ENCODE assay signal across 8 cellular contexts in the genomic region with DNA sequence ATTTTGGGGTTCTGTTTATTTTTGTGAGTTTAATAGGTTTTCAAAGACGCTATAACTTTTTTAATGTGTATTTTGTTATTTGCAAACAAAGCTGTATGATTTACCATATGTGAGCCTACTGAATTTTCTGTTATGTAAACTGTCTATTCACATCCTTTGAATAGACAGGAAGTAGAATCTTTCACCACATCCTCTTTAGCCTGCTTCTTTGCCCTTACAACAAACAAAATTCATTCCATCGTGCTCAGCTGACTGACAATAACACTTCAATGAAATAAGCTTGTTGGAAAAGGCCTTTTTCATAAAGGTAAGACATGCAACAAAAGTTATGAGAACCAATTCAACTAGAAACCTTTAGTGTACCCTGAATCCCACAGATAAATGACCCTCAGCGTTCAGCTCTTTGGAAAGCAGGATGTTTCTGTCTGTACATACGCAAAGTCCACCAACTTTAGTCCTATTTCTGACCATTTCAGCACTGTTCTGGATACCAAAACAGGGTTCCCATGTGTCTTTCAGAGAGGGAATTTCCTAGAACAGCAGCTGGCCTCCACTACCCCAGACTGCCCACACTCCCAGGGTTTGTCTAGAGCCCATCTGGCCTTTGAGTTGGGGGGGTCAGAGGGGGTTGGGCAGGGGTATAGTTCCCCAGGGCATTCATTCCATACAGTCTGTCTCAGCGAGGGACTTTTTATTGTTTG.
A peak's percentile ranks its signal among the peaks of the same experiment; 100 is the strongest.
DNase-seq lines count a peak whose midpoint lies in the region; ATAC-seq and TF ChIP-seq lines count a peak whose summit lies in the region.
"Had no signal": no experiment of that assay in that cellular context is flagged by ENCODE, and none has a peak within 500 bp of the region (broad histone marks: within the 10 kb centered on the region; RNA-seq: fewer than 3 reads in every experiment).

No MANE protein-coding gene starts in this region.

- H3K27me3 Mint-ChIP-seq in nephron progenitor cell (ENCODE audit: low read depth, poor library complexity): no peaks in the 10 kb centered on the region

- peak overlapping the region; percentile 80 for H3K27ac ChIP-seq in HL-60 (replicated peaks)

- TF ChIP-seq CTCF in HL-60 (IDR thresholded peaks at IDR 0.05; ENCODE audit: insufficient read depth, low read length) (no peak), cardiac fibroblast (IDR thresholded peaks at IDR 0.05; ENCODE audit: low read depth, low read length) (no peak), nephron progenitor cell (IDR thresholded peaks at IDR 0.05) (no peak)

- peaks cover 35% of the 10 kb centered on the region for H3K4me1 Mint-ChIP-seq in nephron progenitor cell

- ATAC-seq in GM21737 (IDR thresholded peaks at IDR 0.05; ENCODE audit: unreplicated experiment): no peak

- DNase-seq in EL (peak; percentile 4), HL-60 (ENCODE audit: low read depth in 1 of 2, low spot score in 1 of 2) (peak; percentile 28 to 63), cardiac fibroblast (ENCODE audit: low read depth in 2 of 2) (peak; percentile 30 to 67), nephron progenitor cell (peak; percentile 6), G401 (ENCODE audit: low spot score) (no peak), hypothalamus (lab: John Stamatoyannopoulos, UW) (no peak)
- DNase-seq: NCI-H1436 had no signal

- H3K9me3 Mint-ChIP-seq in nephron progenitor cell: peaks cover 5% of the 10 kb centered on the region

- H3K27me3 ChIP-seq in HL-60 (ENCODE audit: insufficient read depth, poor library complexity, severe bottlenecking): no peaks in the 10 kb centered on the region

- no peak overlapping the region for H3K4me3 ChIP-seq in HL-60 (replicated peaks; ENCODE audit: insufficient read depth, low read length)
- no peak overlapping the region for H3K4me3 ChIP-seq in cardiac fibroblast (replicated peaks in 1 of 2; ENCODE audit: low read depth in 2 of 2, low read length in 2 of 2)

- peak overlapping the region; percentile 94 for H3K27ac Mint-ChIP-seq in nephron progenitor cell

- no peak overlapping the region for H3K4me3 Mint-ChIP-seq in nephron progenitor cell

- no peaks in the 10 kb centered on the region for H3K36me3 Mint-ChIP-seq in nephron progenitor cell (ENCODE audit: low read depth)

- in situ Hi-C loops in G401 (cut with HindIII; ENCODE audit: low sequenced_read_pairs): no loop called here

Comparison
In these comparisons a context has a peak if more than half of its experiments do, and no peak if none do; other contexts are left out.
1. DNase-seq: peak in EL (single experiment), HL-60 (2 of 2), cardiac fibroblast (2 of 2) and nephron progenitor cell (single experiment); none in G401 (single experiment) and hypothalamus (0 of 51).